Comparison of ENCODE assay signal across 28 cellular contexts in genomic region chr3:108936924-108937689, GRCh38. TPM values are rescaled to one million over a fixed set of nuclear protein-coding genes. Genes with fewer than 3 reads are reported as not detected.
DNase-seq lines count a peak whose midpoint lies in the region; ATAC-seq and TF ChIP-seq lines count a peak whose summit lies in the region.
"Had no signal": no experiment of that assay in that cellular context is flagged by ENCODE, and none has a peak within 500 bp of the region (broad histone marks: within the 10 kb centered on the region; RNA-seq: fewer than 3 reads in every experiment).

No MANE protein-coding gene starts in this region.

- no peak for TF ChIP-seq EP300 in SK-N-SH (IDR thresholded peaks at IDR 0.05; ENCODE audit: borderline replicate concordance in 1 of 2, low read depth in 1 of 2, low read length in 1 of 2)

- no peaks in the 10 kb centered on the region for H3K9me3 ChIP-seq in right atrium auricular region
- H3K9me3 ChIP-seq in Caco-2: no peaks in the 10 kb centered on the region
- H3K9me3 ChIP-seq in SK-N-SH: no peaks in the 10 kb centered on the region
- no peaks in the 10 kb centered on the region for H3K9me3 ChIP-seq in neural progenitor cell (ENCODE audit: low read depth)
- no peaks in the 10 kb centered on the region for H3K9me3 ChIP-seq in OCI-LY7 (ENCODE audit: low read length)
- H3K9me3 ChIP-seq in CD8-positive, alpha-beta T cell (ENCODE audit: low read length): no peaks in the 10 kb centered on the region

- ATAC-seq in Right ventricle myocardium superior (ENCODE audit: poor library complexity): peak; percentile 66
- ATAC-seq in CD8-positive, alpha-beta T cell: no peak
- ATAC-seq: GM12878, PC-3 had no signal

- H3K4me3 Mint-ChIP-seq in Caco-2 (ENCODE audit: unreplicated experiment) (no peak overlapping the region), neural progenitor cell (no peak overlapping the region)
- H3K4me3 Mint-ChIP-seq in CD8-positive, alpha-beta T cell: no peak overlapping the region
- H3K4me3 Mint-ChIP-seq: CD4-positive, alpha-beta memory T cell had no signal

- H3K27me3 ChIP-seq in right atrium auricular region (no peaks in the 10 kb centered on the region), Caco-2 (replicated peaks; ENCODE audit: control insufficient read depth, insufficient read depth, low read length) (no peaks in the 10 kb centered on the region), SK-N-SH (ENCODE audit: insufficient read depth) (no peaks in the 10 kb centered on the region), neural progenitor cell (no peaks in the 10 kb centered on the region)
- no peaks in the 10 kb centered on the region for H3K27me3 ChIP-seq in CD8-positive, alpha-beta T cell (ENCODE audit: insufficient read depth, low read length)

- TF ChIP-seq CTCF in right atrium auricular region (IDR thresholded peaks at IDR 0.05) (no peak), Caco-2 (IDR thresholded peaks at IDR 0.05; ENCODE audit: insufficient read depth in 1 of 2, low read depth in 1 of 2, low read length in 1 of 2, severe bottlenecking in 1 of 2, unreplicated experiment in 1 of 2) (no peak), SK-N-SH (IDR thresholded peaks at IDR 0.05) (no peak), neural progenitor cell (IDR thresholded peaks at IDR 0.05) (no peak), OCI-LY7 (conservative IDR thresholded peaks at IDR 0.05; ENCODE audit: low read length) (no peak)
- no peak for TF ChIP-seq CTCF in CD8-positive, alpha-beta T cell (IDR thresholded peaks at IDR 0.05)

- H3F3A ChIP-seq in SK-N-SH (replicated peaks; ENCODE audit: insufficient read depth) (no peaks in the 10 kb centered on the region), neural progenitor cell (ENCODE audit: low read depth) (no peaks in the 10 kb centered on the region)

- no peak overlapping the region for H3K4me3 ChIP-seq in right atrium auricular region
- no peak overlapping the region for H3K4me3 ChIP-seq in Caco-2 (ENCODE audit: low read depth, low read length)
- H3K4me3 ChIP-seq in SK-N-SH (ENCODE audit: low read depth in 2 of 2, low read length in 1 of 2): no peak overlapping the region
- no peak overlapping the region for H3K4me3 ChIP-seq in neural progenitor cell
- no peak overlapping the region for H3K4me3 ChIP-seq in OCI-LY7 (ENCODE audit: low read depth, low read length, poor library complexity, severe bottlenecking)
- no peak overlapping the region for H3K4me3 ChIP-seq in CD8-positive, alpha-beta T cell (ENCODE audit: low read depth, low read length)
- H3K4me3 ChIP-seq: GM12878 had no signal

- no peak for DNase-seq in Right ventricle myocardium superior
- no peak for DNase-seq in right atrium auricular region (ENCODE audit: low spot score)
- no peak for DNase-seq in Caco-2
- DNase-seq in SK-N-SH: peak; percentile 34
- no peak for DNase-seq in neural progenitor cell (ENCODE audit: low spot score)
- DNase-seq in OCI-LY7 (ENCODE audit: low spot score): no peak
- no peak for DNase-seq in CD8-positive, alpha-beta T cell
- DNase-seq: AML-193; C1 segment of cervical spinal cord; CD4-positive, alpha-beta memory T cell; DMS 273 treated with DMSO at 0.1 percent for 48 hours; DMS79; EL; GDM1; GOT3; HCEC 1CT; IMR-90; KG1; NCI-H1048; NCI-H1417; NCI-H1694; NCI-H2081; NCI-H2227 treated with DMSO at 0.1 percent for 48 hours; PC-3; SHP77; SW 1271 had no signal

- peak overlapping the region; percentile 53 for H3K27ac Mint-ChIP-seq in Caco-2 (ENCODE audit: unreplicated experiment)
- peak overlapping the region; percentile 9 for H3K27ac Mint-ChIP-seq in neural progenitor cell
- H3K27ac Mint-ChIP-seq in CD8-positive, alpha-beta T cell: no peak overlapping the region

- H3K27me3 Mint-ChIP-seq in Caco-2 (ENCODE audit: insufficient read depth, unreplicated experiment): no peaks in the 10 kb centered on the region
- peaks cover 2% of the 10 kb centered on the region for H3K27me3 Mint-ChIP-seq in neural progenitor cell (ENCODE audit: insufficient read depth, low read depth)
- peaks cover 2% of the 10 kb centered on the region for H3K27me3 Mint-ChIP-seq in CD8-positive, alpha-beta T cell (ENCODE audit: low read depth)

- H3K4me2 ChIP-seq in SK-N-SH: no peak overlapping the region
- H3K4me2 ChIP-seq in neural progenitor cell: no peak overlapping the region
- no peak overlapping the region for H3K4me2 ChIP-seq in OCI-LY7 (ENCODE audit: low read length)

- BruUV-seq in Caco-2 (replicated peaks; lab: Mats Ljungman, UMichigan) (no TSS peak), OCI-LY7 (replicated peaks; lab: Mats Ljungman, UMichigan) (no TSS peak)

- H3K4me1 ChIP-seq in right atrium auricular region (no peaks in the 10 kb centered on the region), Caco-2 (peaks cover 25% of the 10 kb centered on the region), SK-N-SH (ENCODE audit: control insufficient read depth in 1 of 2, insufficient read depth in 2 of 2, low read depth in 1 of 2, low read length in 1 of 2) (peaks cover 0 to 6% of the 10 kb centered on the region in 2 experiments; a peak in 1 of 4 replicates), neural progenitor cell (no peaks in the 10 kb centered on the region), OCI-LY7 (ENCODE audit: insufficient read depth, low read length, poor library complexity, severe bottlenecking) (no peaks in the 10 kb centered on the region)
- no peaks in the 10 kb centered on the region for H3K4me1 ChIP-seq in CD8-positive, alpha-beta T cell (ENCODE audit: insufficient read depth, low read length)

- H3K36me3 Mint-ChIP-seq in Caco-2 (ENCODE audit: insufficient read depth, unreplicated experiment): no peaks in the 10 kb centered on the region
- no peaks in the 10 kb centered on the region for H3K36me3 Mint-ChIP-seq in neural progenitor cell
- no peaks in the 10 kb centered on the region for H3K36me3 Mint-ChIP-seq in CD8-positive, alpha-beta T cell
- H3K36me3 Mint-ChIP-seq: CD4-positive, alpha-beta memory T cell had no signal

- 52% methylated on average over 8 of the region's 8 CpGs for WGBS in SK-N-SH (ENCODE audit: low lambda C conversion rate)

- H3K4me1 Mint-ChIP-seq in Caco-2 (ENCODE audit: low read depth, unreplicated experiment): peaks cover 19% of the 10 kb centered on the region
- peaks cover 6% of the 10 kb centered on the region for H3K4me1 Mint-ChIP-seq in neural progenitor cell
- no peaks in the 10 kb centered on the region for H3K4me1 Mint-ChIP-seq in CD8-positive, alpha-beta T cell (ENCODE audit: low read depth)
- H3K4me1 Mint-ChIP-seq: CD4-positive, alpha-beta memory T cell had no signal

- H3K79me2 ChIP-seq in SK-N-SH (ENCODE audit: insufficient read depth) (no peaks in the 10 kb centered on the region), neural progenitor cell (ENCODE audit: low read depth) (no peaks in the 10 kb centered on the region), OCI-LY7 (ENCODE audit: insufficient read depth, low read depth, low read length) (no peaks in the 10 kb centered on the region)

- H4K20me1 ChIP-seq in SK-N-SH (ENCODE audit: insufficient read depth): no peaks in the 10 kb centered on the region
- no peaks in the 10 kb centered on the region for H4K20me1 ChIP-seq in neural progenitor cell (ENCODE audit: low read depth)
- H4K20me1 ChIP-seq in OCI-LY7 (ENCODE audit: insufficient read depth, low read length): no peaks in the 10 kb centered on the region

- H2AFZ ChIP-seq in SK-N-SH (ENCODE audit: low read depth) (no peak overlapping the region), neural progenitor cell (replicated peaks) (peak overlapping the region; percentile 17), OCI-LY7 (ENCODE audit: low read length) (no peak overlapping the region)

- intact Hi-C loops in Right ventricle myocardium superior (cut with DNase I) (no loop called here), Caco-2 (cut with micrococcal nuclease; ENCODE audit: unreplicated experiment) (no loop called here), OCI-LY7 (cut with micrococcal nuclease; ENCODE audit: unreplicated experiment) (no loop called here)
- intact Hi-C loops in CD8-positive, alpha-beta T cell (cut with DNase I, micrococcal nuclease): no loop called here

- no peaks in the 10 kb centered on the region for H3K9me2 ChIP-seq in SK-N-SH
- no peaks in the 10 kb centered on the region for H3K9me2 ChIP-seq in OCI-LY7 (ENCODE audit: insufficient read depth, low read length)

- POLR2A ChIA-PET in Caco-2 (lab: Charles Lee) (no interaction called here), SK-N-SH (lab: Yijun Ruan, JAX) (no interaction called here), OCI-LY7 (lab: Charles Lee) (interaction anchor here (0.5 to 0.7 kb wide), 2 partner anchors 25 to 1694 kb away, joined by 3 read pairs; no protein-coding TSS in a partner anchor)
- POLR2A ChIA-PET in CD8-positive, alpha-beta T cell (lab: Charles Lee): no interaction called here

- no peaks in the 10 kb centered on the region for H3K36me3 ChIP-seq in right atrium auricular region
- H3K36me3 ChIP-seq in Caco-2 (ENCODE audit: control insufficient read depth, insufficient read depth, low read length): no peaks in the 10 kb centered on the region
- H3K36me3 ChIP-seq in SK-N-SH (replicated peaks in 1 of 2; ENCODE audit: control insufficient read depth in 1 of 2, insufficient read depth in 2 of 2, low read length in 1 of 2): no peaks in the 10 kb centered on the region
- no peaks in the 10 kb centered on the region for H3K36me3 ChIP-seq in neural progenitor cell
- H3K36me3 ChIP-seq in OCI-LY7 (ENCODE audit: insufficient read depth, low read length): no peaks in the 10 kb centered on the region
- no peaks in the 10 kb centered on the region for H3K36me3 ChIP-seq in CD8-positive, alpha-beta T cell (ENCODE audit: insufficient read depth, low read length)

- H3K9ac ChIP-seq in SK-N-SH (no peak overlapping the region), neural progenitor cell (no peak overlapping the region)

- CTCF ChIA-PET in Caco-2 (lab: Charles Lee) (no interaction called here), SK-N-SH (lab: Yijun Ruan, JAX) (interaction anchor here (3.4 kb wide), 1 partner anchor 22 kb away, joined by 15 read pairs; no protein-coding TSS in a partner anchor), OCI-LY7 (lab: Charles Lee; ENCODE audit: unreplicated experiment) (no interaction called here)
- CTCF ChIA-PET in CD8-positive, alpha-beta T cell (lab: Charles Lee): no interaction called here

- H3K9me3 Mint-ChIP-seq in Caco-2 (ENCODE audit: unreplicated experiment) (no peaks in the 10 kb centered on the region), neural progenitor cell (peaks cover 3% of the 10 kb centered on the region)
- no peaks in the 10 kb centered on the region for H3K9me3 Mint-ChIP-seq in CD8-positive, alpha-beta T cell

- no peak for TF ChIP-seq RAD21 in SK-N-SH (IDR thresholded peaks at IDR 0.05; ENCODE audit: low read length)

- no peak overlapping the region for H3K27ac ChIP-seq in right atrium auricular region
- H3K27ac ChIP-seq in SK-N-SH (ENCODE audit: low read depth in 2 of 2, low read length in 1 of 2): no peak overlapping the region
- H3K27ac ChIP-seq in neural progenitor cell: no peak overlapping the region
- H3K27ac ChIP-seq in OCI-LY7 (ENCODE audit: low read depth, low read length, poor library complexity, severe bottlenecking): no peak overlapping the region
- no peak overlapping the region for H3K27ac ChIP-seq in CD8-positive, alpha-beta T cell (ENCODE audit: low read depth, low read length)

RNA-seq across cellular contexts. Expression of gene GUCA1C, which starts 16.6 kb away (rescaled TPM):
- 0.32 TPM for total RNA-seq in Right ventricle myocardium superior
- not detected for total RNA-seq in right atrium auricular region
- total RNA-seq in Caco-2 (2022): not detected in 2 replicates
- polyA plus RNA-seq in SK-N-SH (2012; rRNA removed): not detected in 2 replicates
- not detected in 2 replicates for polyA plus RNA-seq in SK-N-SH (2012; cell fraction: cytosol; rRNA removed)
- not detected in 2 replicates for polyA plus RNA-seq in SK-N-SH (2012; cell fraction: nucleus; rRNA removed)
- total RNA-seq in neural progenitor cell (ENCODE audit: low replicate concordance): not detected in 2 replicates
- not detected in 2 replicates for total RNA-seq in OCI-LY7 (2014; rRNA removed; shearing (Covaris generic))
- not detected in 2 replicates for total RNA-seq in OCI-LY7 (2022)
- total RNA-seq in CD8-positive, alpha-beta T cell: not detected
- total RNA-seq: CD4-positive, alpha-beta memory T cell; GM12878; IMR-90; NCI-H460; PC-3 had no signal
- polyA plus RNA-seq: CD4-positive, alpha-beta memory T cell; GM12878; IMR-90 had no signal
